In genomic region chr1:230112131-230112701, GRCh38 we compare ENCODE assay signal across 9 cellular contexts. TPM values are rescaled to one million over a fixed set of nuclear protein-coding genes. Genes with fewer than 3 reads are reported as not detected.
DNase-seq lines count a peak whose midpoint lies in the region; ATAC-seq and TF ChIP-seq lines count a peak whose summit lies in the region.
"Had no signal": no experiment of that assay in that cellular context is flagged by ENCODE, and none has a peak within 500 bp of the region (broad histone marks: within the 10 kb centered on the region; RNA-seq: fewer than 3 reads in every experiment).

No MANE protein-coding gene starts in this region.

- H3K4me3 ChIP-seq in NB4 (ENCODE audit: low read depth, low read length), result no peak overlapping the region
- no peak overlapping the region for H3K4me3 ChIP-seq in CD4-positive, alpha-beta memory T cell (ENCODE audit: low read length in 2 of 2)
- no peak overlapping the region for H3K4me3 ChIP-seq in foreskin fibroblast (ENCODE audit: low read depth in 1 of 2, low read length in 2 of 2)
- H3K4me3 ChIP-seq: adrenal gland had no signal

- POLR2A ChIA-PET in CD4-positive, alpha-beta memory T cell (lab: Charles Lee; ENCODE audit: partially characterized antibody), result no interaction called here

- H3K27me3 ChIP-seq in CD4-positive, alpha-beta memory T cell (ENCODE audit: insufficient read depth, low read length), result no peaks in the 10 kb centered on the region
- H3K27me3 ChIP-seq: adrenal gland had no signal

- CTCF ChIA-PET in CD4-positive, alpha-beta memory T cell (lab: Charles Lee; ENCODE audit: partially characterized antibody), result no interaction called here

- intact Hi-C loops in CD14-positive monocyte (cut with micrococcal nuclease), result no loop called here
- intact Hi-C loops in CD4-positive, alpha-beta memory T cell (cut with micrococcal nuclease), result no loop called here

- H3K36me3 Mint-ChIP-seq in CD14-positive monocyte (peaks cover 33 to 34% of the 10 kb centered on the region in 2 donors), brain (peaks cover 28% of the 10 kb centered on the region), nephron (ENCODE audit: low read depth) (peaks cover 21% of the 10 kb centered on the region)
- peaks cover 14 to 30% of the 10 kb centered on the region in 2 donors for H3K36me3 Mint-ChIP-seq in CD4-positive, alpha-beta memory T cell

- H3K27me3 Mint-ChIP-seq in CD14-positive monocyte (ENCODE audit: low read depth in 3 of 3), result peaks cover 0 to 3% (median 0%) of the 10 kb centered on the region in 3 donors
- peaks cover 7% of the 10 kb centered on the region for H3K27me3 Mint-ChIP-seq in brain
- H3K27me3 Mint-ChIP-seq in nephron (ENCODE audit: low read depth), result peaks cover 10% of the 10 kb centered on the region
- no peaks in the 10 kb centered on the region for H3K27me3 Mint-ChIP-seq in CD4-positive, alpha-beta memory T cell

- DNase-seq in CD14-positive monocyte (ENCODE audit: low spot score) (no peak), NB4 (ENCODE audit: low read depth) (peak; percentile 40), AG20443 (ENCODE audit: low spot score) (no peak), foreskin fibroblast (no peak)
- DNase-seq in CD4-positive, alpha-beta memory T cell, result no peak

- TF ChIP-seq POLR2A in NB4 (IDR thresholded peaks at IDR 0.05; ENCODE audit: extremely low read depth, insufficient read length), result no peak

- H3K36me3 ChIP-seq in CD4-positive, alpha-beta memory T cell (ENCODE audit: insufficient read depth, low read length), result no peaks in the 10 kb centered on the region
- H3K36me3 ChIP-seq: adrenal gland had no signal

- H3K4me3 Mint-ChIP-seq in CD14-positive monocyte, result peak overlapping the region; percentile 41 to 72
- H3K4me3 Mint-ChIP-seq in brain, result peak overlapping the region in 4 of 5 experiments; percentile 10 to 73 (median 30)
- no peak overlapping the region for H3K4me3 Mint-ChIP-seq in nephron
- no peak overlapping the region for H3K4me3 Mint-ChIP-seq in CD4-positive, alpha-beta memory T cell

- H3K27ac Mint-ChIP-seq in CD14-positive monocyte, result peak overlapping the region in 6 of 7 donors; percentile 58 to 88 (median 80)
- H3K27ac Mint-ChIP-seq in brain, result peak overlapping the region; percentile 51 to 97 (median 54)
- H3K27ac Mint-ChIP-seq in nephron, result peak overlapping the region in 2 of 3 experiments; percentile 47 to 55
- H3K27ac Mint-ChIP-seq in CD4-positive, alpha-beta memory T cell, result peak overlapping the region in 1 of 7 donors; percentile 37

- ATAC-seq in HG03135 (IDR thresholded peaks at IDR 0.05; ENCODE audit: unreplicated experiment), result no peak

- H3K27ac ChIP-seq in CD4-positive, alpha-beta memory T cell (ENCODE audit: low read depth, low read length), result no peak overlapping the region

- peaks cover 9% of the 10 kb centered on the region for H3K4me1 ChIP-seq in CD4-positive, alpha-beta memory T cell (ENCODE audit: insufficient read depth, low read length)

- TF ChIP-seq CTCF in CD14-positive monocyte (IDR thresholded peaks at IDR 0.05) (no peak), NB4 (IDR thresholded peaks at IDR 0.05; ENCODE audit: low read depth, low read length) (no peak), brain (conservative IDR thresholded peaks at IDR 0.05) (no peak), nephron (IDR thresholded peaks at IDR 0.05; ENCODE audit: unreplicated experiment in 3 of 3) (no peak), foreskin fibroblast (IDR thresholded peaks at IDR 0.05; ENCODE audit: low read depth, low read length) (no peak)

- H3K9me3 Mint-ChIP-seq in CD14-positive monocyte (no peaks in the 10 kb centered on the region), brain (peaks cover 0 to under 1% (median 0%) of the 10 kb centered on the region in 5 experiments), nephron (no peaks in the 10 kb centered on the region)
- H3K9me3 Mint-ChIP-seq in CD4-positive, alpha-beta memory T cell, result no peaks in the 10 kb centered on the region

- peaks cover 39% of the 10 kb centered on the region for H3K4me1 Mint-ChIP-seq in CD14-positive monocyte
- peaks cover 65% of the 10 kb centered on the region for H3K4me1 Mint-ChIP-seq in brain
- H3K4me1 Mint-ChIP-seq in nephron, result peaks cover 56% of the 10 kb centered on the region
- peaks cover 17 to 36% (median 29%) of the 10 kb centered on the region in 4 donors for H3K4me1 Mint-ChIP-seq in CD4-positive, alpha-beta memory T cell

- no peaks in the 10 kb centered on the region for H3K9me3 ChIP-seq in CD4-positive, alpha-beta memory T cell (ENCODE audit: control insufficient read depth in 1 of 2, low read length in 2 of 2)
- H3K9me3 ChIP-seq: adrenal gland had no signal

RNA-seq across cellular contexts. Expression of gene GALNT2, which starts 45.2 kb away (rescaled TPM):
- polyA plus RNA-seq in CD14-positive monocyte (10 to 100 TPM; 19.6 to 23.4 TPM), brain (ENCODE audit: insufficient read depth, low read depth, low replicate concordance) (25.3 TPM)
- total RNA-seq in CD4-positive, alpha-beta memory T cell, result 10 to 100 TPM; 18.9 to 20.9 TPM
- polyA plus RNA-seq in CD4-positive, alpha-beta memory T cell, result 10 to 100 TPM; 11.5 to 12.6 TPM

Comparison
In these comparisons a context has a peak if more than half of its experiments do, and no peak if none do; other contexts are left out.
1. H3K4me3 Mint-ChIP-seq: peak in CD14-positive monocyte (2 of 2) and brain (4 of 5); none in nephron (0 of 3) and CD4-positive, alpha-beta memory T cell (0 of 8).